Comparison of ENCODE assay signal across 9 cellular contexts in genomic region chr4:113106076-113106475, GRCh38. TPM values are rescaled to one million over a fixed set of nuclear protein-coding genes. Genes with fewer than 3 reads are reported as not detected.
A peak's percentile ranks its signal among the peaks of the same experiment; 100 is the strongest.
DNase-seq lines count a peak whose midpoint lies in the region; TF ChIP-seq lines count a peak whose summit lies in the region.
"Had no signal": no experiment of that assay in that cellular context is flagged by ENCODE, and none has a peak within 500 bp of the region (broad histone marks: within the 10 kb centered on the region; RNA-seq: fewer than 3 reads in every experiment).

No MANE protein-coding gene starts in this region.

- TF ChIP-seq CTCF in OCI-LY7 (conservative IDR thresholded peaks at IDR 0.05; ENCODE audit: low read length) = peak; percentile 42
- TF ChIP-seq CTCF in fibroblast of villous mesenchyme (IDR thresholded peaks at IDR 0.05; ENCODE audit: insufficient read depth, low read depth, low read length) = peak; percentile 38
- peak; percentile 50 for TF ChIP-seq CTCF in smooth muscle cell (IDR thresholded peaks at IDR 0.05; ENCODE audit: borderline replicate concordance, insufficient read depth, poor library complexity, severe bottlenecking)

- H3K27ac ChIP-seq in OCI-LY7 (ENCODE audit: low read depth, low read length, poor library complexity, severe bottlenecking) = no peak overlapping the region
- no peak overlapping the region for H3K27ac ChIP-seq in smooth muscle cell (ENCODE audit: low read depth)

- H2AFZ ChIP-seq in OCI-LY7 (ENCODE audit: low read length) = no peak overlapping the region
- H2AFZ ChIP-seq in smooth muscle cell (ENCODE audit: low read depth) = no peak overlapping the region

- DNase-seq in DMS 273 (lab: John Stamatoyannopoulos, UW; ENCODE audit: unreplicated experiment) (peak; percentile 40), DMS 273 treated with DMSO at 0.1 percent for 48 hours (lab: John Stamatoyannopoulos, UW) (no peak), OCI-LY7 (ENCODE audit: low spot score) (no peak), fibroblast of villous mesenchyme (ENCODE audit: low read depth) (peak; percentile 53), smooth muscle cell (lab: John Stamatoyannopoulos, UW; ENCODE audit: unreplicated experiment) (no peak)
- DNase-seq in activated CD4-positive, CD25-positive, alpha-beta regulatory T cell (lab: John Stamatoyannopoulos, UW) = no peak
- DNase-seq in activated CD4-positive, alpha-beta T cell treated with anti-CD3 and anti-CD28 coated beads for 48 hours = no peak
- DNase-seq in activated naive CD4-positive, alpha-beta T cell (lab: John Stamatoyannopoulos, UW) = no peak
- DNase-seq: SHP77 had no signal

- H3K9ac ChIP-seq in smooth muscle cell (ENCODE audit: low read depth) = no peak overlapping the region

- 86% methylated on average over 1 of the region's 1 CpG for WGBS in smooth muscle cell (ENCODE audit: low lambda C conversion rate)

- CTCF ChIA-PET in OCI-LY7 (lab: Charles Lee; ENCODE audit: unreplicated experiment) = no interaction called here

- H3K4me1 ChIP-seq in OCI-LY7 (ENCODE audit: insufficient read depth, low read length, poor library complexity, severe bottlenecking) = no peaks in the 10 kb centered on the region
- no peaks in the 10 kb centered on the region for H3K4me1 ChIP-seq in smooth muscle cell (ENCODE audit: low read depth)

- BruUV-seq in OCI-LY7 (replicated peaks; lab: Mats Ljungman, UMichigan) = no TSS peak

- no peaks in the 10 kb centered on the region for H3K9me3 ChIP-seq in OCI-LY7 (ENCODE audit: low read length)
- no peaks in the 10 kb centered on the region for H3K9me3 ChIP-seq in smooth muscle cell (replicated peaks; ENCODE audit: low read depth)

- no peaks in the 10 kb centered on the region for H4K20me1 ChIP-seq in OCI-LY7 (ENCODE audit: insufficient read depth, low read length)
- no peaks in the 10 kb centered on the region for H4K20me1 ChIP-seq in smooth muscle cell (ENCODE audit: low read depth)

- no peaks in the 10 kb centered on the region for H3K79me2 ChIP-seq in OCI-LY7 (ENCODE audit: insufficient read depth, low read depth, low read length)
- H3K79me2 ChIP-seq in smooth muscle cell (ENCODE audit: low read depth) = no peaks in the 10 kb centered on the region

- intact Hi-C loops in OCI-LY7 (cut with micrococcal nuclease; ENCODE audit: unreplicated experiment) = no loop called here

- no peaks in the 10 kb centered on the region for H3F3A ChIP-seq in smooth muscle cell (ENCODE audit: low read depth)

- peaks cover 3% of the 10 kb centered on the region for H3K27me3 ChIP-seq in smooth muscle cell (ENCODE audit: low read depth)

- H3K9me2 ChIP-seq in OCI-LY7 (ENCODE audit: insufficient read depth, low read length) = no peaks in the 10 kb centered on the region

- H3K4me3 ChIP-seq in OCI-LY7 (ENCODE audit: low read depth, low read length, poor library complexity, severe bottlenecking) (no peak overlapping the region), fibroblast of villous mesenchyme (ENCODE audit: low read depth, low read length) (no peak overlapping the region), smooth muscle cell (no peak overlapping the region)

- H3K36me3 ChIP-seq in OCI-LY7 (ENCODE audit: insufficient read depth, low read length) (no peaks in the 10 kb centered on the region), smooth muscle cell (ENCODE audit: low read depth) (no peaks in the 10 kb centered on the region)

- H3K4me2 ChIP-seq in OCI-LY7 (ENCODE audit: low read length) = no peak overlapping the region
- no peak overlapping the region for H3K4me2 ChIP-seq in smooth muscle cell

- POLR2A ChIA-PET in OCI-LY7 (lab: Charles Lee) = interaction anchor here (0.7 to 1.2 kb wide), 2 partner anchors 13 to 54 kb away, joined by 3 read pairs; no protein-coding TSS in a partner anchor

RNA-seq across cellular contexts. Expression of gene ANK2, which starts 56.6 kb away (rescaled TPM):
- 0.08 and 0.38 TPM in 2 replicates for total RNA-seq in OCI-LY7 (2014; rRNA removed; shearing (Covaris generic))
- 1.8 and 4.0 TPM in 2 replicates for total RNA-seq in OCI-LY7 (2022)
- 15.1 and 23.2 TPM in 2 replicates for total RNA-seq in fibroblast of villous mesenchyme
- total RNA-seq in smooth muscle cell = 8.1 and 9.5 TPM in 2 replicates
- polyA plus RNA-seq in smooth muscle cell = 2.1 and 2.2 TPM in 2 replicates

Comparison
In these comparisons a context has a peak if more than half of its experiments do, and no peak if none do; other contexts are left out.
1. DNase-seq: peak in DMS 273 (single experiment) and fibroblast of villous mesenchyme (single experiment); none in DMS 273 treated with DMSO at 0.1 percent for 48 hours (single experiment), OCI-LY7 (single experiment), smooth muscle cell (single experiment), activated CD4-positive, CD25-positive, alpha-beta regulatory T cell (0 of 4), activated CD4-positive, alpha-beta T cell treated with anti-CD3 and anti-CD28 coated beads for 48 hours (single experiment) and activated naive CD4-positive, alpha-beta T cell (0 of 4).
2. Peak in every context shown above with its lines, with median percentiles within 50 percentile points of each other: CTCF ChIP-seq.